8 cellular contexts compared by ENCODE assay signal in the genomic region with DNA sequence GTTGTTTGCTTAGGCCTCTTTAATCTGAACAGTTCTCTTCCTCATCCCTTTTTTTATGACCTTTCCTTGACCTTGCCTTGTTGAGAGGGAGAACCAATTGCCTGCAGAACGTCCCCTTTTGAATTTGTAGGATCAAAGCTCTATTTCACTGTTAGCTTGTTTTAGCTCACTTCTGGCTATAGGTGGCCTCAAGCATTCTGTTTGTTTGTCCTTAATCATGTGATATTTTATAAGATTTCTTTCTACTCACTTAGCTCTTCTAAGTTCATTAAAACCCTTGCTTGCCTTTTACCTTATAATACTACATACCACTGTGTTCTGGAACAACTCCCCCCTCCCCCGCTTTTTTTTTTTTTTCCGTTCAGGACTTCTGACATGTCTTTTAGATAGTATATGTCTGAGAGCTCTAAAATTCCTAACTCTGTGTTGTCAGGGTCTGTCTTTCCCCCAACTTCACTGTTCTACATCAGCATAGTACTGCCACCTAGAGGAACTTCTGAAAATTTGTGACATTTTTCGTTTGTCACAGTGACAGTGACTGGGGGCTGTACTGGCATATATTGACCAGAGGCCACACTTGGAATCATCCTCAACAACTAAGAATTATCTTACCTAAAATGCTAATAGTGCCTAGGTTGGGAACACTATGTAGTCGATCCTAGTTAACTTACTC.
A peak's percentile ranks its signal among the peaks of the same experiment; 100 is the strongest.
DNase-seq lines count a peak whose midpoint lies in the region; ATAC-seq and TF ChIP-seq lines count a peak whose summit lies in the region.

No MANE protein-coding gene starts in this region.

- TF ChIP-seq CTCF in LNCAP (IDR thresholded peaks at IDR 0.05), result peak; percentile 58
- TF ChIP-seq CTCF in WTC11 (IDR thresholded peaks at IDR 0.05), result peak; percentile 68

- no peak overlapping the region for H3K27ac ChIP-seq in effector memory CD4-positive, alpha-beta T cell (ENCODE audit: insufficient read depth, low read length, poor library complexity, severe bottlenecking)

- no peaks in the 10 kb centered on the region for H3K27me3 Mint-ChIP-seq in WTC11 (ENCODE audit: low read depth)

- peak overlapping the region; percentile 95 for H3K27ac Mint-ChIP-seq in WTC11

- no peaks in the 10 kb centered on the region for H3K9me3 Mint-ChIP-seq in WTC11

- POLR2A ChIA-PET in WTC11 (lab: Charles Lee), result interaction anchor here (0.6 to 2.5 kb wide), 7 partner anchors 14 to 128 kb away, joined by 3 to 33 read pairs (median 4); no protein-coding TSS in a partner anchor

- H3K36me3 ChIP-seq in effector memory CD4-positive, alpha-beta T cell (ENCODE audit: control insufficient read depth, insufficient read depth, low read length), result no peaks in the 10 kb centered on the region

- H3K4me3 ChIP-seq in effector memory CD4-positive, alpha-beta T cell (ENCODE audit: insufficient read depth, low read depth, low read length, poor library complexity, severe bottlenecking), result no peak overlapping the region

- peak; percentile 52 for ATAC-seq in GM19395 (IDR thresholded peaks at IDR 0.05; ENCODE audit: unreplicated experiment)
- ATAC-seq in WTC11, result peak; percentile 78

- peaks cover 4% of the 10 kb centered on the region; the same call in 1 of the 2 replicates for H3K36me3 Mint-ChIP-seq in WTC11

- CTCF ChIA-PET in WTC11 (lab: Charles Lee), result interaction anchor here (0.6 to 3.3 kb wide), 85 partner anchors 9 to 1441 kb away, joined by 3 to 116 read pairs (median 4); partner anchors contain the start of genes LARP7, NEUROG2 and ZGRF1

- no peaks in the 10 kb centered on the region for H3K27me3 ChIP-seq in effector memory CD4-positive, alpha-beta T cell (replicated peaks; ENCODE audit: control insufficient read depth, insufficient read depth, low read length, poor library complexity, severe bottlenecking)

- H3K4me3 Mint-ChIP-seq in WTC11, result peak overlapping the region; percentile 47

- no peaks in the 10 kb centered on the region for H3K9me3 ChIP-seq in effector memory CD4-positive, alpha-beta T cell (ENCODE audit: control insufficient read depth, low read length)

- H3K4me1 Mint-ChIP-seq in WTC11, result peaks cover 38% of the 10 kb centered on the region

- no peaks in the 10 kb centered on the region for H3K4me1 ChIP-seq in effector memory CD4-positive, alpha-beta T cell (ENCODE audit: control insufficient read depth, insufficient read depth, low read length, poor library complexity, severe bottlenecking)

- DNase-seq in DMS53 treated with DMSO at 0.1 percent for 48 hours (lab: John Stamatoyannopoulos, UW; ENCODE audit: unreplicated experiment) (peak; percentile 30), WTC11 (ENCODE audit: low spot score) (no peak), iPS-NIHi7 (ENCODE audit: extremely low spot score) (peak; percentile 67)
- DNase-seq in effector memory CD4-positive, alpha-beta T cell, result no peak
- DNase-seq in stimulated activated CD4-positive, alpha-beta T cell treated with anti-CD3 and anti-CD28 coated beads, Interleukin-4, amount 100 ng/mL, for 1 hour, result no peak
- no peak for DNase-seq in activated T-cell treated with anti-CD3 and anti-CD28 coated beads, Interleukin-2, amount 50 U/mL, for 1 hour

TF ChIP-seq in WTC11, 78 proteins besides CTCF, POLR2A, EP300 and RAD21:
- TF ChIP-seq FOXP1 (CRISPR knock-in tag; IDR thresholded peaks at IDR 0.05; ENCODE audit: borderline replicate concordance) (no peak), ZSCAN18 (CRISPR knock-in tag; IDR thresholded peaks at IDR 0.05) (no peak), NFE2L1 (CRISPR knock-in tag; IDR thresholded peaks at IDR 0.05) (no peak), ATF1 (CRISPR knock-in tag; IDR thresholded peaks at IDR 0.05) (no peak), KAT7 (CRISPR knock-in tag; IDR thresholded peaks at IDR 0.05; ENCODE audit: borderline replicate concordance) (no peak), ZNF416 (CRISPR knock-in tag; IDR thresholded peaks at IDR 0.05) (no peak), ZNF138 (CRISPR knock-in tag; conservative IDR thresholded peaks at IDR 0.05) (no peak), NR3C1 (CRISPR knock-in tag; conservative IDR thresholded peaks at IDR 0.05; ENCODE audit: low read depth) (no peak), JAZF1 (CRISPR knock-in tag; IDR thresholded peaks at IDR 0.05) (no peak), ZNF317 (CRISPR knock-in tag; IDR thresholded peaks at IDR 0.05; ENCODE audit: borderline replicate concordance, low read depth) (no peak), MXD4 (CRISPR knock-in tag; IDR thresholded peaks at IDR 0.05; ENCODE audit: borderline replicate concordance) (no peak)
- TF ChIP-seq, protein P1, sequence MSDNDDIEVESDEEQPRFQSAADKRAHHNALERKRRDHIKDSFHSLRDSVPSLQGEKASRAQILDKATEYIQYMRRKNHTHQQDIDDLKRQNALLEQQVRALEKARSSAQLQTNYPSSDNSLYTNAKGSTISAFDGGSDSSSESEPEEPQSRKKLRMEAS (CRISPR knock-in tag; IDR thresholded peaks at IDR 0.05), result no peak
- TF ChIP-seq, protein P2, sequence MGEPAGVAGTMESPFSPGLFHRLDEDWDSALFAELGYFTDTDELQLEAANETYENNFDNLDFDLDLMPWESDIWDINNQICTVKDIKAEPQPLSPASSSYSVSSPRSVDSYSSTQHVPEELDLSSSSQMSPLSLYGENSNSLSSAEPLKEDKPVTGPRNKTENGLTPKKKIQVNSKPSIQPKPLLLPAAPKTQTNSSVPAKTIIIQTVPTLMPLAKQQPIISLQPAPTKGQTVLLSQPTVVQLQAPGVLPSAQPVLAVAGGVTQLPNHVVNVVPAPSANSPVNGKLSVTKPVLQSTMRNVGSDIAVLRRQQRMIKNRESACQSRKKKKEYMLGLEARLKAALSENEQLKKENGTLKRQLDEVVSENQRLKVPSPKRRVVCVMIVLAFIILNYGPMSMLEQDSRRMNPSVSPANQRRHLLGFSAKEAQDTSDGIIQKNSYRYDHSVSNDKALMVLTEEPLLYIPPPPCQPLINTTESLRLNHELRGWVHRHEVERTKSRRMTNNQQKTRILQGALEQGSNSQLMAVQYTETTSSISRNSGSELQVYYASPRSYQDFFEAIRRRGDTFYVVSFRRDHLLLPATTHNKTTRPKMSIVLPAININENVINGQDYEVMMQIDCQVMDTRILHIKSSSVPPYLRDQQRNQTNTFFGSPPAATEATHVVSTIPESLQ (CRISPR knock-in tag; IDR thresholded peaks at IDR 0.05), result no peak
- TF ChIP-seq, protein P3, sequence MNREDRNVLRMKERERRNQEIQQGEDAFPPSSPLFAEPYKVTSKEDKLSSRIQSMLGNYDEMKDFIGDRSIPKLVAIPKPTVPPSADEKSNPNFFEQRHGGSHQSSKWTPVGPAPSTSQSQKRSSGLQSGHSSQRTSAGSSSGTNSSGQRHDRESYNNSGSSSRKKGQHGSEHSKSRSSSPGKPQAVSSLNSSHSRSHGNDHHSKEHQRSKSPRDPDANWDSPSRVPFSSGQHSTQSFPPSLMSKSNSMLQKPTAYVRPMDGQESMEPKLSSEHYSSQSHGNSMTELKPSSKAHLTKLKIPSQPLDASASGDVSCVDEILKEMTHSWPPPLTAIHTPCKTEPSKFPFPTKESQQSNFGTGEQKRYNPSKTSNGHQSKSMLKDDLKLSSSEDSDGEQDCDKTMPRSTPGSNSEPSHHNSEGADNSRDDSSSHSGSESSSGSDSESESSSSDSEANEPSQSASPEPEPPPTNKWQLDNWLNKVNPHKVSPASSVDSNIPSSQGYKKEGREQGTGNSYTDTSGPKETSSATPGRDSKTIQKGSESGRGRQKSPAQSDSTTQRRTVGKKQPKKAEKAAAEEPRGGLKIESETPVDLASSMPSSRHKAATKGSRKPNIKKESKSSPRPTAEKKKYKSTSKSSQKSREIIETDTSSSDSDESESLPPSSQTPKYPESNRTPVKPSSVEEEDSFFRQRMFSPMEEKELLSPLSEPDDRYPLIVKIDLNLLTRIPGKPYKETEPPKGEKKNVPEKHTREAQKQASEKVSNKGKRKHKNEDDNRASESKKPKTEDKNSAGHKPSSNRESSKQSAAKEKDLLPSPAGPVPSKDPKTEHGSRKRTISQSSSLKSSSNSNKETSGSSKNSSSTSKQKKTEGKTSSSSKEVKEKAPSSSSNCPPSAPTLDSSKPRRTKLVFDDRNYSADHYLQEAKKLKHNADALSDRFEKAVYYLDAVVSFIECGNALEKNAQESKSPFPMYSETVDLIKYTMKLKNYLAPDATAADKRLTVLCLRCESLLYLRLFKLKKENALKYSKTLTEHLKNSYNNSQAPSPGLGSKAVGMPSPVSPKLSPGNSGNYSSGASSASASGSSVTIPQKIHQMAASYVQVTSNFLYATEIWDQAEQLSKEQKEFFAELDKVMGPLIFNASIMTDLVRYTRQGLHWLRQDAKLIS (CRISPR knock-in tag; IDR thresholded peaks at IDR 0.05; ENCODE audit: borderline replicate concordance), result no peak
- TF ChIP-seq, protein P4, sequence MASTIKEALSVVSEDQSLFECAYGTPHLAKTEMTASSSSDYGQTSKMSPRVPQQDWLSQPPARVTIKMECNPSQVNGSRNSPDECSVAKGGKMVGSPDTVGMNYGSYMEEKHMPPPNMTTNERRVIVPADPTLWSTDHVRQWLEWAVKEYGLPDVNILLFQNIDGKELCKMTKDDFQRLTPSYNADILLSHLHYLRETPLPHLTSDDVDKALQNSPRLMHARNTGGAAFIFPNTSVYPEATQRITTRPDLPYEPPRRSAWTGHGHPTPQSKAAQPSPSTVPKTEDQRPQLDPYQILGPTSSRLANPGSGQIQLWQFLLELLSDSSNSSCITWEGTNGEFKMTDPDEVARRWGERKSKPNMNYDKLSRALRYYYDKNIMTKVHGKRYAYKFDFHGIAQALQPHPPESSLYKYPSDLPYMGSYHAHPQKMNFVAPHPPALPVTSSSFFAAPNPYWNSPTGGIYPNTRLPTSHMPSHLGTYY (CRISPR knock-in tag; IDR thresholded peaks at IDR 0.05), result no peak

Comparison
In these comparisons a context has a peak if more than half of its experiments do, and no peak if none do; other contexts are left out.
1. DNase-seq: peak in DMS53 treated with DMSO at 0.1 percent for 48 hours (single experiment) and iPS-NIHi7 (single experiment); none in WTC11 (single experiment), effector memory CD4-positive, alpha-beta T cell (0 of 3), stimulated activated CD4-positive, alpha-beta T cell treated with anti-CD3 and anti-CD28 coated beads, Interleukin-4, amount 100 ng/mL, for 1 hour (single experiment) and activated T-cell treated with anti-CD3 and anti-CD28 coated beads, Interleukin-2, amount 50 U/mL, for 1 hour (single experiment).